ENCODE assay signal across 1 cellular context in genomic region chr19:12400618-12401502, GRCh38.
A peak's percentile ranks its signal among the peaks of the same experiment; 100 is the strongest.
TF ChIP-seq lines count a peak whose summit lies in the region.

ZNF799 (minus strand) TSS chr19:12401271; CDS start chr19:12401070, 201 bp downstream.

TF ChIP-seq in K562, 482 proteins besides CTCF, POLR2A, EP300 and RAD21 (continued from another document and continues in another):
- TF ChIP-seq ZBTB40 (IDR thresholded peaks at IDR 0.05) (peak; percentile 58), ZBTB40 (CRISPR knock-in tag; IDR thresholded peaks at IDR 0.05) (no peak), PTRF (tag; IDR thresholded peaks at IDR 0.05) (no peak), HDAC3 (IDR thresholded peaks at IDR 0.05; ENCODE audit: borderline replicate concordance, partially characterized antibody) (no peak), FOXJ2 (tag; IDR thresholded peaks at IDR 0.05) (no peak), CREB3 (tag; conservative IDR thresholded peaks at IDR 0.05; ENCODE audit: low read depth) (no peak), ZNF639 (CRISPR knock-in tag; conservative IDR thresholded peaks at IDR 0.05 in 1 of 2, IDR thresholded peaks at IDR 0.05 in 1 of 2) (0 out of 4 replicates have a peak, but pooled peaks of 1 of the 2 experiments have one; percentile 13), KDM5B (IDR thresholded peaks at IDR 0.05; ENCODE audit: insufficient replicate concordance, low read depth, low read length) (peak; percentile 35), MTA1 (IDR thresholded peaks at IDR 0.05; ENCODE audit: borderline replicate concordance) (no peak), TAF1 (IDR thresholded peaks at IDR 0.05; ENCODE audit: control insufficient read depth, extremely low read depth, insufficient read depth, low read length, severe bottlenecking) (no peak), ZBTB1 (CRISPR knock-in tag; IDR thresholded peaks at IDR 0.05; ENCODE audit: borderline replicate concordance, low read depth) (0 out of 2 replicates have a peak, but pooled peaks have one; percentile 38), POLR2H (tag; IDR thresholded peaks at IDR 0.05; ENCODE audit: low read depth) (no peak), POU5F1 (IDR thresholded peaks at IDR 0.05; ENCODE audit: borderline replicate concordance, low read depth, low read length, partially characterized antibody) (no peak), MEF2D (tag; conservative IDR thresholded peaks at IDR 0.05; ENCODE audit: low read depth) (no peak), EHMT2 (IDR thresholded peaks at IDR 0.05) (no peak), CREBBP (IDR thresholded peaks at IDR 0.05; ENCODE audit: low read depth, low read length) (no peak), CREB5 (CRISPR knock-in tag; IDR thresholded peaks at IDR 0.05) (no peak), HNRNPLL (IDR thresholded peaks at IDR 0.05; ENCODE audit: low read depth, low read length, poor library complexity, severe bottlenecking) (peak; percentile 62), ZNF347 (CRISPR knock-in tag; IDR thresholded peaks at IDR 0.05; ENCODE audit: low read depth) (no peak), EP400 (IDR thresholded peaks at IDR 0.05) (peak; percentile 63), ATF2 (CRISPR knock-in tag; IDR thresholded peaks at IDR 0.05) (no peak), PHF8 (IDR thresholded peaks at IDR 0.05; ENCODE audit: borderline replicate concordance, low read length) (peak; percentile 72; the same call in 1 of the 2 replicates), CREB3L1 (IDR thresholded peaks at IDR 0.05; ENCODE audit: borderline replicate concordance, low read depth) (peak; percentile 51; the same call in 1 of the 2 replicates), BCOR (IDR thresholded peaks at IDR 0.05) (no peak), MXD1 (CRISPR knock-in tag; IDR thresholded peaks at IDR 0.05; ENCODE audit: borderline replicate concordance, poor library complexity, severe bottlenecking) (no peak), ZNF449 (CRISPR knock-in tag; IDR thresholded peaks at IDR 0.05) (no peak), KDM4B (IDR thresholded peaks at IDR 0.05; ENCODE audit: borderline replicate concordance in 2 of 2, low read depth in 1 of 2) (no peak), ZNF695 (CRISPR knock-in tag; IDR thresholded peaks at IDR 0.05) (no peak), NELFE (IDR thresholded peaks at IDR 0.05; ENCODE audit: insufficient read depth, insufficient read length) (no peak), CBFA2T3 (IDR thresholded peaks at IDR 0.05) (no peak), CHD4 (IDR thresholded peaks at IDR 0.05; ENCODE audit: insufficient read depth, insufficient replicate concordance, low read depth, low read length, poor library complexity, severe bottlenecking) (peak; percentile 40), TGIF2 (CRISPR knock-in tag; IDR thresholded peaks at IDR 0.05) (peak; percentile 51; the same call in 1 of the 2 replicates), ASH1L (IDR thresholded peaks at IDR 0.05; ENCODE audit: borderline replicate concordance, low read depth, partially characterized antibody) (no peak), COPS2 (conservative IDR thresholded peaks at IDR 0.05) (no peak), NKRF (IDR thresholded peaks at IDR 0.05; ENCODE audit: borderline replicate concordance) (0 out of 2 replicates have a peak, but pooled peaks have one; percentile 39), TOE1 (IDR thresholded peaks at IDR 0.05; ENCODE audit: borderline replicate concordance) (peak; percentile 49; the same call in 1 of the 2 replicates), TOE1 (CRISPR knock-in tag; IDR thresholded peaks at IDR 0.05; ENCODE audit: borderline replicate concordance, low read depth) (no peak), ZFP36 (IDR thresholded peaks at IDR 0.05; ENCODE audit: low read depth, low read length, partially characterized antibody) (no peak), ZNF274 (IDR thresholded peaks at IDR 0.05; ENCODE audit: borderline replicate concordance, low read depth, low read length) (no peak), CGGBP1 (CRISPR knock-in tag; IDR thresholded peaks at IDR 0.05) (no peak), MBD2 (IDR thresholded peaks at IDR 0.05; ENCODE audit: borderline replicate concordance, low read depth) (no peak), SMARCA4 (IDR thresholded peaks at IDR 0.05) (no peak)
